ENCODE assay signal across 1 cellular context in the genomic region with DNA sequence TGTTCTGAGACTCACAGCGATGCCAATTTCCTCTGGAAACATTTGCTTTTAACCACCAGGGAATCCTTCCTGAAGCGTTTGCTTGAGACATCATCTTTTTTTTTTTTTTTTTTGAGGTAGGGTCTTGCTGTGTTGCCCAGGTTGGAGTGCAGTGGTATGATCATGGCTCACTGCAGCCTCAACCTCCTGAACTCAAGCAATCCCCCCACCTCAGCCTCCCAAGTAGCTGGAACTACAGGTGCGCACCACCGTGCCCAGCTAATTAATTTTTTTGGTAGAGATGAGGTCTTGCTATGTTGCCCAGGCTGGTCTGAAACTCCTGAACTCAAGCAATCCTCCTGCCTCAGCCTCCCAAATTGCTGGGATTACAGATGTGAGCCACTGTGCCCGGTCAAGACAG. TPM values are rescaled to one million over a fixed set of nuclear protein-coding genes. Genes with fewer than 3 reads are reported as not detected.
"Had no signal": no experiment of that assay in that cellular context is flagged by ENCODE, and none has a peak within 500 bp of the region (broad histone marks: within the 10 kb centered on the region; RNA-seq: fewer than 3 reads in every experiment).

No MANE protein-coding gene starts in this region.

RNA-seq across cellular contexts. Expression of a gene that starts 47.0 kb away (rescaled TPM):
- total RNA-seq: cardiac muscle cell had no signal
- polyA plus RNA-seq: cardiac muscle cell had no signal
